In the genomic region with DNA sequence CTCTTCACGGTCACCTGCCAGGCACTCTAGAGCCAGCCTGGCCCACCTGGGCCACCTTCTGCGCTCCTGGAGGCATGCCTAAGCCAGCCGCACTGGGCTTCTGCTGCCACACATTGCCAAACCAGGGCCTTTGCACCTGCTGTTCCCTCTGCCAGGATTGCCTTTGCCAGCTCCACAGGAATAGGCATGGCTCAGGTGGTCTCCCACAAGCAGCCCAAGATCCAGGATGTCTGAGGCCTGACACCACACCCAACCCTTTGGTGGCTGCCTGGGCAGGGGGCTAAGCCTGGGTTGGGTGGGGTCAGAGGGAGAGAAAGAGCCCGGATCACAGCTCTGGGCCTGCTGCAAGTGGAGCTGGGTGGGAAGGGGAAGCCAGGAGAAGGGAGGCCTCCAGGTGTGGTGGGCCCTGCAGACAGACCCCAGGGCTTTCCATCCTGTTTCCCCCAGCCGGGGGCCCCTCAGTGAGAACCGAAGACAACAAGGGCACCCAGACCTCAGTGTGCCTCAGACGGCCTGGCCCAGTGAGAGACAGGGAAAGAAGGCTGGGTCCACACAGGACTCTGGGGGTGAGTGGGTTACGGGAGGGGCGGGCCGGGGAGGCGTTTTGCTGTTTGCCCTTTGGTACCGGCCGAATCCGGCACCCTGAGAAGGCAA, we compare ENCODE assay signal across 9 cellular contexts. TPM values are rescaled to one million over a fixed set of nuclear protein-coding genes. Genes with fewer than 3 reads are reported as not detected.
DNase-seq lines count a peak whose midpoint lies in the region; ATAC-seq, FAIRE-seq and TF ChIP-seq lines count a peak whose summit lies in the region.
"Had no signal": no experiment of that assay in that cellular context is flagged by ENCODE, and none has a peak within 500 bp of the region (broad histone marks: within the 10 kb centered on the region; RNA-seq: fewer than 3 reads in every experiment).

No MANE protein-coding gene starts in this region.

- no peak overlapping the region for H3K18ac ChIP-seq in mesenchymal stem cell (ENCODE audit: low read depth in 1 of 2, low read length in 2 of 2)

- H3K79me2 ChIP-seq in OCI-LY3 (ENCODE audit: low read length) = peaks cover 14% of the 10 kb centered on the region

- H3K4me1 Mint-ChIP-seq in CD8-positive, alpha-beta memory T cell = peaks cover 62 to 88% (median 65%) of the 10 kb centered on the region in 3 donors

- H3K23ac ChIP-seq in mesenchymal stem cell (ENCODE audit: low read length in 2 of 2) = no peak overlapping the region

- H4K8ac ChIP-seq in mesenchymal stem cell (ENCODE audit: low read length) = no peak overlapping the region

- H3K9ac ChIP-seq in OCI-LY3 (ENCODE audit: low read length) (peak overlapping the region; percentile 16; the same call in 1 of the 2 replicates), mesenchymal stem cell (ENCODE audit: low read length) (no peak overlapping the region)

- H3K4ac ChIP-seq in mesenchymal stem cell (ENCODE audit: low read depth in 1 of 2, low read length in 2 of 2) = no peak overlapping the region

- 86% methylated on average over 7 of the region's 14 CpGs for WGBS in mesenchymal stem cell

- H3K14ac ChIP-seq in mesenchymal stem cell (ENCODE audit: low read length in 2 of 2) = no peak overlapping the region

- peak in 2 of 5 donors; percentile 26 to 35 for DNase-seq in CD8-positive, alpha-beta memory T cell
- no peak for DNase-seq in mesenchymal stem cell
- no peak for DNase-seq in GM19239 (ENCODE audit: insufficient read length, low spot score)
- no peak for DNase-seq in NCI-H69 (lab: John Stamatoyannopoulos, UW)
- DNase-seq in NCI-H1048 (lab: John Stamatoyannopoulos, UW) = no peak
- DNase-seq: MG63 had no signal

- no peaks in the 10 kb centered on the region for H3K27me3 Mint-ChIP-seq in CD8-positive, alpha-beta memory T cell

- H2BK120ac ChIP-seq in mesenchymal stem cell (ENCODE audit: low read depth, low read length) = no peak overlapping the region

- peaks cover 44% of the 10 kb centered on the region for H3K4me1 ChIP-seq in CD8-positive, alpha-beta memory T cell (ENCODE audit: insufficient read depth, low read length)
- H3K4me1 ChIP-seq in OCI-LY3 (ENCODE audit: low read length) = peaks cover 39% of the 10 kb centered on the region
- peaks cover 14% of the 10 kb centered on the region for H3K4me1 ChIP-seq in mesenchymal stem cell (ENCODE audit: control insufficient read depth, insufficient read depth, low read depth, low read length)

- H2AFZ ChIP-seq in OCI-LY3 (ENCODE audit: low read depth, low read length) = peak overlapping the region; percentile 75; the same call in 1 of the 2 replicates
- no peak overlapping the region for H2AFZ ChIP-seq in mesenchymal stem cell (ENCODE audit: low read depth, low read length)

- peak overlapping the region; percentile 100 for H3K4me2 ChIP-seq in OCI-LY3 (ENCODE audit: low read length)
- H3K4me2 ChIP-seq in mesenchymal stem cell (ENCODE audit: low read length, poor library complexity, severe bottlenecking) = no peak overlapping the region

- no peaks in the 10 kb centered on the region for H3K9me3 ChIP-seq in CD8-positive, alpha-beta memory T cell (ENCODE audit: low read length)
- no peaks in the 10 kb centered on the region for H3K9me3 ChIP-seq in OCI-LY3 (ENCODE audit: insufficient read depth, low read length)
- H3K9me3 ChIP-seq in mesenchymal stem cell (ENCODE audit: control insufficient read depth, low read length) = no peaks in the 10 kb centered on the region
- H3K9me3 ChIP-seq: MG63 had no signal

- FAIRE-seq in GM19239 (lab: Jason Lieb, UNC) = no peak

- H2BK5ac ChIP-seq in mesenchymal stem cell (ENCODE audit: low read depth, low read length, poor library complexity, severe bottlenecking) = no peak overlapping the region

- CTCF ChIA-PET in CD8-positive, alpha-beta memory T cell (lab: Charles Lee) = no interaction called here

- H2BK12ac ChIP-seq in mesenchymal stem cell (ENCODE audit: low read length in 2 of 2) = no peak overlapping the region

- no peaks in the 10 kb centered on the region for H3K27me3 ChIP-seq in CD8-positive, alpha-beta memory T cell (ENCODE audit: insufficient read depth, low read length, poor library complexity, severe bottlenecking)
- H3K27me3 ChIP-seq in OCI-LY3 (ENCODE audit: low read depth, low read length) (no peaks in the 10 kb centered on the region), mesenchymal stem cell (ENCODE audit: control insufficient read depth in 1 of 2, insufficient read depth in 1 of 2, low read length in 2 of 2) (peaks cover 0 to 51% of the 10 kb centered on the region in 2 experiments)
- H3K27me3 ChIP-seq: MG63 had no signal

- ATAC-seq in GM21786 (IDR thresholded peaks at IDR 0.05; ENCODE audit: unreplicated experiment) (peak; percentile 23), GM18861 (IDR thresholded peaks at IDR 0.05; ENCODE audit: unreplicated experiment) (no peak)

- H2AK5ac ChIP-seq in mesenchymal stem cell (ENCODE audit: low read length, severe bottlenecking) = no peak overlapping the region

- peak overlapping the region; percentile 53 to 87 (median 78) for H3K4me3 Mint-ChIP-seq in CD8-positive, alpha-beta memory T cell

- H3K36me3 ChIP-seq in CD8-positive, alpha-beta memory T cell (ENCODE audit: insufficient read depth, low read length) = no peaks in the 10 kb centered on the region
- no peaks in the 10 kb centered on the region for H3K36me3 ChIP-seq in OCI-LY3 (replicated peaks; ENCODE audit: low read depth, low read length)
- H3K36me3 ChIP-seq in mesenchymal stem cell (ENCODE audit: control insufficient read depth in 1 of 2, insufficient read depth in 2 of 2, low read depth in 1 of 2, low read length in 2 of 2) = peaks cover 0 to 3% of the 10 kb centered on the region in 2 experiments
- H3K36me3 ChIP-seq: MG63 had no signal

- no peak for TF ChIP-seq CTCF in OCI-LY3 (IDR thresholded peaks at IDR 0.05; ENCODE audit: low read depth, low read length)

- H3K79me1 ChIP-seq in mesenchymal stem cell (replicated peaks; ENCODE audit: low read length, poor library complexity, severe bottlenecking) = no peaks in the 10 kb centered on the region

- 0 out of 2 replicates have a peak, but pooled peaks cover 6% of the 10 kb centered on the region for H4K20me1 ChIP-seq in OCI-LY3 (ENCODE audit: insufficient read depth, low read length)

- H3K27ac Mint-ChIP-seq in CD8-positive, alpha-beta memory T cell = peak overlapping the region; percentile 71 to 96 (median 92)

- H3K4me3 ChIP-seq in CD8-positive, alpha-beta memory T cell (ENCODE audit: low read length) = no peak overlapping the region
- H3K4me3 ChIP-seq in OCI-LY3 (ENCODE audit: low read length) = peak overlapping the region; percentile 89
- H3K4me3 ChIP-seq in mesenchymal stem cell (ENCODE audit: insufficient read depth in 1 of 2, low read depth in 1 of 2, low read length in 2 of 2) = no peak overlapping the region
- H3K4me3 ChIP-seq: MG63 had no signal

- peaks cover 0 to 10% (median 0%) of the 10 kb centered on the region in 3 donors for H3K36me3 Mint-ChIP-seq in CD8-positive, alpha-beta memory T cell

- POLR2A ChIA-PET in CD8-positive, alpha-beta memory T cell (lab: Charles Lee) = no interaction called here

- peak overlapping the region; percentile 26 for H2BK15ac ChIP-seq in mesenchymal stem cell (ENCODE audit: low read depth, poor library complexity, severe bottlenecking)

- no peaks in the 10 kb centered on the region for H3K9me3 Mint-ChIP-seq in CD8-positive, alpha-beta memory T cell

- H3K27ac ChIP-seq in CD8-positive, alpha-beta memory T cell (ENCODE audit: low read depth, low read length) = peak overlapping the region; percentile 22
- H3K27ac ChIP-seq in OCI-LY3 (ENCODE audit: low read length) = no peak overlapping the region
- no peak overlapping the region for H3K27ac ChIP-seq in mesenchymal stem cell (ENCODE audit: low read length, poor library complexity, severe bottlenecking)

- no peak overlapping the region for H4K91ac ChIP-seq in mesenchymal stem cell (ENCODE audit: low read length)

RNA-seq across cellular contexts. Expression of gene SUSD3, which starts 0.7 kb away (rescaled TPM):
- 10 to 100 TPM; 11.3 to 12.3 TPM for total RNA-seq in CD8-positive, alpha-beta memory T cell
- polyA plus RNA-seq in CD8-positive, alpha-beta memory T cell = 103 TPM
- 0.03 TPM for polyA plus RNA-seq in mesenchymal stem cell (2013, experiment 1 of 2)
- not detected for polyA plus RNA-seq in mesenchymal stem cell (2013, experiment 2 of 2)

RNA-seq across cellular contexts. Expression of gene CARD19, which starts 38.2 kb away (rescaled TPM):
- total RNA-seq in CD8-positive, alpha-beta memory T cell = 10 to 100 TPM; 43.2 to 43.6 TPM
- 66.4 TPM for polyA plus RNA-seq in CD8-positive, alpha-beta memory T cell
- polyA plus RNA-seq in mesenchymal stem cell (2013, experiment 1 of 2) = 66.8 TPM
- polyA plus RNA-seq in mesenchymal stem cell (2013, experiment 2 of 2) = 66.1 TPM
